In the genomic region with DNA sequence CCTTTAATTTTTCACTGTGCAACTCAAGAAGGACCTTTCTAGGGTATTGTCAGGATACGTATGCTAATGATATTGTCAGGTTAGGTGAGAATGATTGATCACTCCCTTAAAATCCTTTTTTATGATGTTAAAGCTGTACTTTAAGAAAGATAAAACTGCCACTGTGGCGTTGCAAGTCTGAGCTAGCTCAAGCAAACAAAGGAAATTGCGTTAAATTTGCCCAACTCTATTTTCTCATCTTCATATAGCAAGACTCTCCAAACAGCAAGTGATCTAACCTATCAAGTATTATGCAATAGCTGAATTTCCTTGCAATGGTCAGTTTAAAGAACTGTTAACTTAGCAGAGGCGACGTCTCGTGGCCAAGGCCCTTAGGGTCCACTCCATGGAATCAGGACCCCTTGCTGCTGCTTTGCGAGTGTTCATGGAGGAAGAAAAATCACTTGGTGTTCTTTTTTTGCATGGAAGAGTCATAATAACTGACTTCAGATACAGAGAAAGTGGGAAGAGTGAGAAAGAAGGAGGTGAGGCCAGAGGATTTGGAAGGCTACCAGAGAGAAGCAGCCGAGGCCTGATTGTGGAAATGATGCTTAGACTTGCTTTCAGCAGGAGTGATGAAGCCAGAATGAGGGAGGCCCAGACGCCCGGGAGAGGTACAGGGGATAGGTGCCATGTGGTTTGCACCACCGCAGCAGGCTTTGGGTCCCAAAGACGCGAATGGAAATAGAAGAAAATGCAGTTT, we compare ENCODE assay signal across 9 cellular contexts. TPM values are rescaled to one million over a fixed set of nuclear protein-coding genes. Genes with fewer than 3 reads are reported as not detected.
DNase-seq lines count a peak whose midpoint lies in the region; ATAC-seq and TF ChIP-seq lines count a peak whose summit lies in the region.
"Had no signal": no experiment of that assay in that cellular context is flagged by ENCODE, and none has a peak within 500 bp of the region (broad histone marks: within the 10 kb centered on the region; RNA-seq: fewer than 3 reads in every experiment).

No MANE protein-coding gene starts in this region.

- DNase-seq in CD8-positive, alpha-beta T cell = no peak
- DNase-seq in mesendoderm = no peak
- DNase-seq in Right ventricle myocardium inferior (ENCODE audit: missing footprints) = no peak
- no peak for DNase-seq in NCI-H1092 (lab: John Stamatoyannopoulos, UW)
- no peak for DNase-seq in NCI-H2029 treated with DMSO at 0.1 percent for 48 hours (lab: John Stamatoyannopoulos, UW)
- DNase-seq: central memory CD4-positive, alpha-beta T cell had no signal

- no peak for TF ChIP-seq CTCF in CD8-positive, alpha-beta T cell (IDR thresholded peaks at IDR 0.05)
- TF ChIP-seq CTCF in HEK293 (tag by site-specific recombination; IDR thresholded peaks at IDR 0.05) = no peak

- H3K4me1 ChIP-seq in CD8-positive, alpha-beta T cell (ENCODE audit: insufficient read depth, low read length) = peaks cover 39% of the 10 kb centered on the region
- H3K4me1 ChIP-seq in HEK293 (ENCODE audit: control insufficient read depth, insufficient read depth, low read length) = peaks cover 8% of the 10 kb centered on the region
- peaks cover 4% of the 10 kb centered on the region for H3K4me1 ChIP-seq in mesendoderm (ENCODE audit: control insufficient read depth, low read depth, low read length)

- H3K27ac Mint-ChIP-seq in CD8-positive, alpha-beta T cell = peak overlapping the region; percentile 37
- H3K27ac Mint-ChIP-seq in activated T-helper 17 cell treated with anti-CD3 and anti-CD28 coated beads, Interleukin-2, amount 50 U/mL, for 72 hours = peak overlapping the region; percentile 92

- no peak overlapping the region for H3K18ac ChIP-seq in mesendoderm (ENCODE audit: low read length)

- H3K4me3 Mint-ChIP-seq in CD8-positive, alpha-beta T cell = peak overlapping the region; percentile 86
- H3K4me3 Mint-ChIP-seq in activated T-helper 17 cell treated with anti-CD3 and anti-CD28 coated beads, Interleukin-2, amount 50 U/mL, for 72 hours = peak overlapping the region; percentile 90

- H3K9me3 ChIP-seq in CD8-positive, alpha-beta T cell (ENCODE audit: low read length) = no peaks in the 10 kb centered on the region
- no peaks in the 10 kb centered on the region for H3K9me3 ChIP-seq in HEK293 (ENCODE audit: control insufficient read depth, insufficient read depth, low read depth, low read length)

- no peak overlapping the region for H3K27ac ChIP-seq in CD8-positive, alpha-beta T cell (ENCODE audit: low read depth, low read length)
- H3K27ac ChIP-seq in HEK293 (ENCODE audit: extremely low read depth, low read depth, low read length) = peak overlapping the region; percentile 21; the same call in 1 of the 2 replicates
- H3K27ac ChIP-seq in mesendoderm (ENCODE audit: low read depth, low read length) = no peak overlapping the region

- no peak overlapping the region for H3K23ac ChIP-seq in mesendoderm (ENCODE audit: low read length)

- H3K4me3 ChIP-seq in CD8-positive, alpha-beta T cell (ENCODE audit: low read depth, low read length) = no peak overlapping the region
- H3K4me3 ChIP-seq in HEK293 (ENCODE audit: low read depth, low read length) = no peak overlapping the region
- H3K4me3 ChIP-seq in mesendoderm (ENCODE audit: low read length) = no peak overlapping the region

- peaks cover 14% of the 10 kb centered on the region for H3K36me3 Mint-ChIP-seq in CD8-positive, alpha-beta T cell
- H3K36me3 Mint-ChIP-seq in activated T-helper 17 cell treated with anti-CD3 and anti-CD28 coated beads, Interleukin-2, amount 50 U/mL, for 72 hours (ENCODE audit: low read depth) = peaks cover 75% of the 10 kb centered on the region

- no peak for ATAC-seq in CD8-positive, alpha-beta T cell
- ATAC-seq in activated T-helper 17 cell treated with anti-CD3 and anti-CD28 coated beads, Interleukin-2, amount 50 U/mL, for 72 hours (replicated peaks) = no peak
- ATAC-seq in GM21360 (IDR thresholded peaks at IDR 0.05; ENCODE audit: unreplicated experiment) (no peak), Right ventricle myocardium inferior (no peak)

- H3K79me1 ChIP-seq in mesendoderm (ENCODE audit: low read length) = peaks cover 10% of the 10 kb centered on the region

- no peak overlapping the region for H3K9ac ChIP-seq in mesendoderm (ENCODE audit: low read length)

- no peak overlapping the region for H2AK5ac ChIP-seq in mesendoderm (ENCODE audit: low read length)

- H3K27me3 ChIP-seq in CD8-positive, alpha-beta T cell (ENCODE audit: insufficient read depth, low read length) = no peaks in the 10 kb centered on the region
- no peaks in the 10 kb centered on the region for H3K27me3 ChIP-seq in mesendoderm (ENCODE audit: insufficient read depth, low read length, poor library complexity)

- no peaks in the 10 kb centered on the region for H3K79me2 ChIP-seq in mesendoderm (ENCODE audit: control insufficient read depth, insufficient read depth, low read length)

- H4K8ac ChIP-seq in mesendoderm (ENCODE audit: low read depth, low read length) = no peak overlapping the region

- H2BK120ac ChIP-seq in mesendoderm (ENCODE audit: low read depth, low read length) = no peak overlapping the region

- CTCF ChIA-PET in CD8-positive, alpha-beta T cell (lab: Charles Lee) = interaction anchor here (0.7 kb wide), 1 partner anchor 513 kb away, joined by 3 read pairs; no protein-coding TSS in a partner anchor
- CTCF ChIA-PET in HEK293 (lab: Yijun Ruan, JAX) = no interaction called here

- H3K56ac ChIP-seq in mesendoderm (ENCODE audit: low read length) = peak overlapping the region; percentile 7

- H3K4ac ChIP-seq in mesendoderm (ENCODE audit: low read depth, low read length) = no peak overlapping the region

- H3K4me2 ChIP-seq in mesendoderm (ENCODE audit: low read length) = no peak overlapping the region

- POLR2A ChIA-PET in CD8-positive, alpha-beta T cell (lab: Charles Lee) = no interaction called here
- POLR2A ChIA-PET in HEK293 (lab: Yijun Ruan, JAX) = no interaction called here

- no peaks in the 10 kb centered on the region for H3K36me3 ChIP-seq in CD8-positive, alpha-beta T cell (ENCODE audit: insufficient read depth, low read length)
- H3K36me3 ChIP-seq in HEK293 (ENCODE audit: control insufficient read depth in 2 of 2, insufficient read depth in 1 of 2, low read length in 2 of 2) (no peaks in the 10 kb centered on the region; a peak in 1 of 3 replicates), mesendoderm (ENCODE audit: control insufficient read depth, insufficient read depth, low read length) (no peaks in the 10 kb centered on the region)

- no peaks in the 10 kb centered on the region for H3K9me3 Mint-ChIP-seq in CD8-positive, alpha-beta T cell
- H3K9me3 Mint-ChIP-seq in activated T-helper 17 cell treated with anti-CD3 and anti-CD28 coated beads, Interleukin-2, amount 50 U/mL, for 72 hours = no peaks in the 10 kb centered on the region

- peaks cover 58% of the 10 kb centered on the region for H3K4me1 Mint-ChIP-seq in CD8-positive, alpha-beta T cell (ENCODE audit: low read depth)
- H3K4me1 Mint-ChIP-seq in activated T-helper 17 cell treated with anti-CD3 and anti-CD28 coated beads, Interleukin-2, amount 50 U/mL, for 72 hours = peaks cover 44% of the 10 kb centered on the region

- H3K27me3 Mint-ChIP-seq in CD8-positive, alpha-beta T cell (ENCODE audit: low read depth) = no peaks in the 10 kb centered on the region
- H3K27me3 Mint-ChIP-seq in activated T-helper 17 cell treated with anti-CD3 and anti-CD28 coated beads, Interleukin-2, amount 50 U/mL, for 72 hours = no peaks in the 10 kb centered on the region

- no peak overlapping the region for H2BK5ac ChIP-seq in mesendoderm (ENCODE audit: low read length)

- no peak overlapping the region for H2BK15ac ChIP-seq in mesendoderm (replicated peaks; ENCODE audit: low read depth)

- no peak overlapping the region for H4K5ac ChIP-seq in mesendoderm (ENCODE audit: low read length)

- intact Hi-C loops in CD8-positive, alpha-beta T cell (cut with DNase I, micrococcal nuclease) = loop anchor here (5.0 to 10.0 kb wide), 8 partner anchors 457 to 832 kb away; a partner anchor contains a TSS
- intact Hi-C loops in Right ventricle myocardium inferior (cut with DNase I) = loop anchor here (5.0 kb wide), 1 partner anchor 87 kb away; no protein-coding TSS in a partner anchor

- WGBS in mesendoderm (ENCODE audit: extremely low coverage, insufficient coverage, low lambda C conversion rate) = no CpG with 5 or more reads among the region's 13 CpGs

TF ChIP-seq in HEK293, 187 proteins besides CTCF, POLR2A, EP300 and RAD21 (continues in another document):
- TF ChIP-seq ZIC2 (tag by site-specific recombination; IDR thresholded peaks at IDR 0.05) (peak; percentile 18; the same call in 1 of the 2 replicates), ZNF37A (tag by site-specific recombination; IDR thresholded peaks at IDR 0.05) (no peak), ZNF354C (tag by site-specific recombination; IDR thresholded peaks at IDR 0.05; ENCODE audit: borderline replicate concordance, low read depth) (no peak), GLIS1 (tag by site-specific recombination; IDR thresholded peaks at IDR 0.05) (no peak), ZNF830 (tag by site-specific recombination; IDR thresholded peaks at IDR 0.05; ENCODE audit: low read depth) (no peak), PRDM1 (tag by site-specific recombination; IDR thresholded peaks at IDR 0.05) (peak; percentile 78)
- TF ChIP-seq, protein P1, sequence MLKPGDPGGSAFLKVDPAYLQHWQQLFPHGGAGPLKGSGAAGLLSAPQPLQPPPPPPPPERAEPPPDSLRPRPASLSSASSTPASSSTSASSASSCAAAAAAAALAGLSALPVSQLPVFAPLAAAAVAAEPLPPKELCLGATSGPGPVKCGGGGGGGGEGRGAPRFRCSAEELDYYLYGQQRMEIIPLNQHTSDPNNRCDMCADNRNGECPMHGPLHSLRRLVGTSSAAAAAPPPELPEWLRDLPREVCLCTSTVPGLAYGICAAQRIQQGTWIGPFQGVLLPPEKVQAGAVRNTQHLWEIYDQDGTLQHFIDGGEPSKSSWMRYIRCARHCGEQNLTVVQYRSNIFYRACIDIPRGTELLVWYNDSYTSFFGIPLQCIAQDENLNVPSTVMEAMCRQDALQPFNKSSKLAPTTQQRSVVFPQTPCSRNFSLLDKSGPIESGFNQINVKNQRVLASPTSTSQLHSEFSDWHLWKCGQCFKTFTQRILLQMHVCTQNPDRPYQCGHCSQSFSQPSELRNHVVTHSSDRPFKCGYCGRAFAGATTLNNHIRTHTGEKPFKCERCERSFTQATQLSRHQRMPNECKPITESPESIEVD (tag by site-specific recombination; IDR thresholded peaks at IDR 0.05) = peak; percentile 78

RNA-seq across cellular contexts. Expression of a gene that starts 2.5 kb away (rescaled TPM):
- 10 to 100 TPM; 40.4 to 43.2 TPM for total RNA-seq in CD8-positive, alpha-beta T cell
- 100 to 1,000 TPM in 1 of 2 donors, 10 to 100 TPM in 1; 61.7 to 133 TPM for total RNA-seq in activated T-helper 17 cell treated with anti-CD3 and anti-CD28 coated beads, Interleukin-2, amount 50 U/mL, for 72 hours
- polyA plus RNA-seq in mesendoderm (2013, experiment 1 of 2) = 5.2 TPM
- 5.6 TPM for polyA plus RNA-seq in mesendoderm (2013, experiment 2 of 2)
- 11.3 TPM for total RNA-seq in Right ventricle myocardium inferior
